ENCODE assay signal across 35 cellular contexts in the genomic region with DNA sequence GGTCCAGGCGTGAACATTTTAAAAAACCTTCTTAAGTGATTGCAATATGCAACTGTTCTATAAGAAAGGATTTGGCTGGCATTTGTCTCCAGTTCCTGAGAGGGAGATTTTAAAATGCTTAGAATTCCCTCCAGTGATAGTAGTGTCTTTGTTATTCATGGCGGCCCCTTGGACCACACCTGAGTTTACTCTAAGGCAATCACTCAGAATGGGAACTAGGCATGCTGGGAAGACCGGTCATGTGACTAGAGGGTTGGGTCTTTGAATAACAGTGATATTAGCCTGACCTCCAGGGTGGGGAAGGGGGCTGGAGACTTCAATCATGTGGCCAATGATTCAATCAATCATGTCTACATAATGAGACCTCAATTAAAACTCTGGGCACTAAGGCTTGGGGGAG.
"Had no signal": no experiment of that assay in that cellular context is flagged by ENCODE, and none has a peak within 500 bp of the region (broad histone marks: within the 10 kb centered on the region; RNA-seq: fewer than 3 reads in every experiment).

No MANE protein-coding gene starts in this region.

- H3K27ac ChIP-seq: adrenal gland, body of pancreas, breast epithelium, Peyer's patch, RWPE1, VCaP had no signal

- H3K4me3 ChIP-seq: adrenal gland, body of pancreas, breast epithelium, MG63, Peyer's patch had no signal

- H3K9me3 ChIP-seq: adrenal gland, body of pancreas, breast epithelium, MG63, Peyer's patch had no signal

- H3K4me1 ChIP-seq: adrenal gland, breast epithelium, Peyer's patch had no signal

- FAIRE-seq: astrocyte had no signal

- DNase-seq: activated CD4-positive, alpha-beta memory T cell treated with anti-CD3 and anti-CD28 coated beads, Interleukin-2, amount 10 ng/mL, durations not matched to agents 7 days and 5 days; activated CD4-positive, alpha-beta T cell treated with anti-CD3 and anti-CD28 coated beads for 1 hour; activated CD4-positive, alpha-beta T cell treated with anti-CD3 and anti-CD28 coated beads for 48 hours; activated CD4-positive, CD25-positive, alpha-beta regulatory T cell; activated effector memory CD4-positive, alpha-beta T cell treated with anti-CD3 and anti-CD28 coated beads, Interleukin-2, amount 50 U/mL, for 16 hours; activated naive CD4-positive, alpha-beta T cell; activated T-cell treated with anti-CD3 and anti-CD28 coated beads, Interleukin-2, amount 50 U/mL, for 1 hour; activated T-cell treated with anti-CD3 and anti-CD28 coated beads, Interleukin-2, amount 50 U/mL, for 72 hours; adrenal gland; body of pancreas; Kasumi-1; MG63; NCI-H1048; NCI-H1105 treated with DMSO at 0.1 percent for 48 hours; NCI-H1436; NCI-H1694; NCI-H1930; NCI-H2081 treated with DMSO at 0.1 percent for 48 hours; NCI-H226; NCI-H446 treated with DMSO at 0.1 percent for 48 hours; NCI-H524 treated with DMSO at 0.1 percent for 48 hours; PC-3; Peyer's patch; SIG-M5; T-helper 1 cell; T-helper 2 cell; T-helper 9 cell had no signal

- H3K27me3 ChIP-seq: adrenal gland, body of pancreas, breast epithelium, MG63, Peyer's patch had no signal

- ATAC-seq: activated naive CD4-positive, alpha-beta T cell treated with anti-CD3 and anti-CD28 coated beads, Interleukin-2, amount 50 U/mL, for 72 hours; activated T-cell treated with anti-CD3 and anti-CD28 coated beads, Interleukin-2, amount 50 U/mL, for 72 hours; activated T-helper 17 cell treated with anti-CD3 and anti-CD28 coated beads, Interleukin-2, amount 50 U/mL, for 72 hours; body of pancreas; PC-3; Right ventricle myocardium inferior; SK-N-SH treated with all-trans-retinoic acid at 6 μM for 48 hours had no signal

- H3K36me3 ChIP-seq: adrenal gland, breast epithelium, MG63, Peyer's patch had no signal
